33 cellular contexts compared by ENCODE assay signal in genomic region chr20:61311656-61312387, GRCh38. TPM values are rescaled to one million over a fixed set of nuclear protein-coding genes. Genes with fewer than 3 reads are reported as not detected.
DNase-seq lines count a peak whose midpoint lies in the region; FAIRE-seq and TF ChIP-seq lines count a peak whose summit lies in the region.
"Had no signal": no experiment of that assay in that cellular context is flagged by ENCODE, and none has a peak within 500 bp of the region (broad histone marks: within the 10 kb centered on the region; RNA-seq: fewer than 3 reads in every experiment).

No MANE protein-coding gene starts in this region.

- no peaks in the 10 kb centered on the region for H4K20me1 ChIP-seq in MM.1S (ENCODE audit: insufficient read depth, low read length)

- DNase-seq in Daoy (ENCODE audit: low read depth) (peak; percentile 79), MM.1S (peak; percentile 58), epithelial cell of esophagus (ENCODE audit: low read depth) (peak; percentile 48), myocyte (ENCODE audit: low read depth) (peak; percentile 48), D721Med (ENCODE audit: insufficient read length, low spot score) (no peak), H7 (no peak), esophagus muscularis mucosa (ENCODE audit: extremely low spot score) (no peak), HPDE6-E6E7 (ENCODE audit: extremely low spot score) (no peak)
- DNase-seq: activated CD4-positive, alpha-beta T cell treated with anti-CD3 and anti-CD28 coated beads, Interleukin-2, amount 50 U/mL, for 4 hours; activated gamma-delta T cell treated with Interleukin-2 at 50 U/mL for 16 hours; activated naive CD8-positive, alpha-beta T cell treated with anti-CD3 and anti-CD28 coated beads, Interleukin-2, amount 10 ng/mL, durations not matched to agents 7 days and 5 days; activated T-cell treated with anti-CD3 and anti-CD28 coated beads, Interleukin-2, amount 50 U/mL, for 48 hours; effector memory CD4-positive, alpha-beta T cell; erythroblast; foreskin fibroblast; kidney glomerular epithelial cell; lower lobe of right lung; NCI-H1092; NCI-H2171; NCI-H510A; stimulated activated naive CD4-positive, alpha-beta T cell treated with Interleukin-2 at 50 U/mL for 16 hours; upper lobe of right lung had no signal

- H3F3A ChIP-seq in MM.1S (ENCODE audit: insufficient read depth, low read length): no peaks in the 10 kb centered on the region

- H3K9ac ChIP-seq in MM.1S (ENCODE audit: low read length): no peak overlapping the region

- intact Hi-C loops in esophagus muscularis mucosa (cut with DNase I): no loop called here

- no peaks in the 10 kb centered on the region for H3K79me2 ChIP-seq in MM.1S (ENCODE audit: low read length)

- H3K27ac ChIP-seq in MM.1S (ENCODE audit: low read length): no peak overlapping the region
- no peak overlapping the region for H3K27ac ChIP-seq in esophagus muscularis mucosa (replicated peaks in 1 of 4)
- H3K27ac ChIP-seq: ascending aorta, coronary artery, lower lobe of right lung, SK-N-MC, suprapubic skin, upper lobe of right lung had no signal

- H3K4me1 ChIP-seq in MM.1S (ENCODE audit: low read length) (peaks cover 7% of the 10 kb centered on the region; the same call in 1 of the 2 replicates), esophagus muscularis mucosa (no peaks in the 10 kb centered on the region)
- H3K4me1 ChIP-seq: ascending aorta, lower lobe of right lung, upper lobe of right lung had no signal

- TF ChIP-seq POLR2A in esophagus muscularis mucosa (IDR thresholded peaks at IDR 0.05; ENCODE audit: low read depth): no peak

- H3K4me3 ChIP-seq in MM.1S (ENCODE audit: low read length) (no peak overlapping the region), epithelial cell of esophagus (ENCODE audit: low read length) (no peak overlapping the region), H7 (ENCODE audit: insufficient read depth, low read depth, low read length) (no peak overlapping the region), esophagus muscularis mucosa (no peak overlapping the region)
- H3K4me3 ChIP-seq: ascending aorta, coronary artery, lower lobe of right lung, SK-N-MC, smooth muscle cell, suprapubic skin, upper lobe of right lung had no signal

- TF ChIP-seq EP300 in esophagus muscularis mucosa (IDR thresholded peaks at IDR 0.05): no peak

- no peak overlapping the region for H2AFZ ChIP-seq in MM.1S (ENCODE audit: low read length)

- H3K27me3 ChIP-seq in MM.1S (replicated peaks; ENCODE audit: insufficient read depth, low read length): peaks cover 74% of the 10 kb centered on the region
- H3K27me3 ChIP-seq in H7 (ENCODE audit: control insufficient read depth, insufficient read depth, low read length): no peaks in the 10 kb centered on the region; the same call in 1 of the 2 replicates
- H3K27me3 ChIP-seq in esophagus muscularis mucosa: peaks cover 0 to 29% (median 0%) of the 10 kb centered on the region in 4 donors
- H3K27me3 ChIP-seq: ascending aorta had no signal

- no peaks in the 10 kb centered on the region for H3K36me3 ChIP-seq in MM.1S (replicated peaks; ENCODE audit: insufficient read depth, low read length)
- H3K36me3 ChIP-seq in H7 (replicated peaks; ENCODE audit: control insufficient read depth, insufficient read depth, low read length): no peaks in the 10 kb centered on the region
- no peaks in the 10 kb centered on the region for H3K36me3 ChIP-seq in esophagus muscularis mucosa
- H3K36me3 ChIP-seq: ascending aorta, lower lobe of right lung, suprapubic skin, upper lobe of right lung had no signal

- no peak for FAIRE-seq in D721Med (lab: Jason Lieb, UNC)
- FAIRE-seq: GM18507, TTC549 had no signal

- no peaks in the 10 kb centered on the region for H3K9me2 ChIP-seq in MM.1S (replicated peaks; ENCODE audit: insufficient read depth, low read length)

- no peaks in the 10 kb centered on the region for H3K9me3 ChIP-seq in MM.1S (replicated peaks; ENCODE audit: insufficient read depth, low read length)
- H3K9me3 ChIP-seq in esophagus muscularis mucosa: no peaks in the 10 kb centered on the region
- H3K9me3 ChIP-seq: ascending aorta, lower lobe of right lung, suprapubic skin, upper lobe of right lung had no signal

- TF ChIP-seq CTCF in MM.1S (IDR thresholded peaks at IDR 0.05; ENCODE audit: low read length) (no peak), epithelial cell of esophagus (IDR thresholded peaks at IDR 0.05; ENCODE audit: insufficient read depth, low read depth, low read length, missing control alignments) (no peak), D721Med (IDR thresholded peaks at IDR 0.05; ENCODE audit: insufficient read depth, missing control alignments) (no peak), esophagus muscularis mucosa (IDR thresholded peaks at IDR 0.05) (no peak)

- peak overlapping the region; percentile 13; the same call in 1 of the 2 replicates for H3K4me2 ChIP-seq in MM.1S (ENCODE audit: low read depth, low read length)
- H3K4me2 ChIP-seq: smooth muscle cell had no signal

- 81% methylated on average over 13 of the region's 13 CpGs for WGBS in esophagus muscularis mucosa

RNA-seq across cellular contexts. Expression of gene CDH4, which starts 59.8 kb away (rescaled TPM):
- 2.1 and 3.8 TPM in 2 replicates for total RNA-seq in Daoy (2014; rRNA removed; shearing (Covaris generic))
- 0.31 and 0.45 TPM in 2 replicates for total RNA-seq in myocyte
- 0.48 TPM for polyA plus RNA-seq in myocyte (2012)
- 3.9 and 6.1 TPM in 2 replicates for total RNA-seq in H7 (2014; rRNA removed; shearing (Covaris generic))
- total RNA-seq in esophagus muscularis mucosa: 1 to 10 TPM in 1 of 4 donors, under 1 TPM in 3; 0.42 to 1.3 (median 0.48) TPM
- total RNA-seq: ascending aorta; natural killer cell treated with Interleukin-12 subunit alpha and Interleukin-12 subunit beta and Interleukin-15 and Interleukin-18, amount 100 ng/mL, for 72 hours; OCI-LY7 had no signal
- polyA plus RNA-seq: CD14-positive monocyte, IgD-negative memory B cell had no signal

Comparison
In these comparisons a context has a peak if more than half of its experiments do, and no peak if none do; other contexts are left out.
1. DNase-seq: peak in Daoy (single experiment), MM.1S (single experiment), epithelial cell of esophagus (single experiment) and myocyte (single experiment); none in D721Med (single experiment), H7 (single experiment), esophagus muscularis mucosa (single experiment) and HPDE6-E6E7 (single experiment).